ENCODE assay signal across 8 cellular contexts in the genomic region with DNA sequence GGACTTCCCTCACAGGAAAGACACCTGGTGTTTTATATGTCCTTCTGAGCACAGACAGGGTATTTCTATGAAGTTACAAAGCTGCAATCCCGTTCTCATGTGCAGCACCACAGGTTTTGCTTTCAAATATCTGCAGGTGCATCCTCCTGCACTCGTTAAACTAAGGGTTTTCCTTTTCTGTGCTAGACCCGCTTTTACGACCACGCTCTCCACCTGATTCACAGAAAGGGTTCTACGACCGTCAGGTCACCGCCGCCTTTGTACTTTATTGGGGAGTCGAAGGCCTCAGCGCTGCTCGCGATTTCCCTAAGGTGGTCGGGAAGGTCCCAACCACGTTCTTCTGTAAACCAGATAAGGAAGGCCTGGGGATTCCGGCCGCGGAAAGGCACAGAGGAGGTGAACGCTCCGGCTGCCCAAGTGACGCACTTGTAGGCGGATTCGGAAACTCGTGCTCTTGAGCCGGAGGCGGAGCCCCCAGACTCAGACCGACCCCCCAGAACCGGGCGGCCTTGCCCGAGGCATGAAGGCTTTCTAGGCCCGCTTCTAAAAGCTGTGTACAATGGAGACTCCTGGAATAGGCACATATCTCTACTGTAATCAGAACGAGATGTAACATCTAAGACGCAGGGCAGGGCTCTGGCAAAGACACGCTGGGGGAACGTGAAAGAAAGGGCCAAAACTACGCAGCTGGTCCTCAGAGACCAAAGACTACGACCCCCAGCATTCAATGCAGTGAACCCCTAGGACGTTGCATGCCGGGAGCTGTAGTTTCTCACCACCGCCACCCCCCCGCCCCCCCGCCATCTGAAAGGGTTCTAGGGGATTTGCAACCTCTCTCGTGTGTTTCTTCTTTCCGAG. TPM values are rescaled to one million over a fixed set of nuclear protein-coding genes. Genes with fewer than 3 reads are reported as not detected.
DNase-seq lines count a peak whose midpoint lies in the region; ATAC-seq and TF ChIP-seq lines count a peak whose summit lies in the region.

No MANE protein-coding gene starts in this region.

- DNase-seq in NCI-H1436 (lab: John Stamatoyannopoulos, UW): peak; percentile 92
- DNase-seq in activated naive CD8-positive, alpha-beta T cell treated with anti-CD3 and anti-CD28 coated beads, Interleukin-2, amount 50 U/mL, for 24 hours: peak; percentile 86
- peak; percentile 88 for DNase-seq in Right ventricle myocardium superior
- DNase-seq in osteocyte (ENCODE audit: extremely low spot score, unreplicated experiment): peak; percentile 87
- DNase-seq in testis: peak; percentile 95

- TF ChIP-seq POLR2A in testis (IDR thresholded peaks at IDR 0.05): no peak

- 0 out of 2 replicates have a peak, but pooled peaks cover 3% of the 10 kb centered on the region for H4K20me1 ChIP-seq in SU-DHL-6 (ENCODE audit: low read depth, low read length)

- H3K9me3 ChIP-seq in ES-I3 (ENCODE audit: control insufficient read depth, insufficient read depth, low read length): no peaks in the 10 kb centered on the region
- no peaks in the 10 kb centered on the region for H3K9me3 ChIP-seq in SU-DHL-6 (ENCODE audit: insufficient read depth, low read length)
- no peaks in the 10 kb centered on the region for H3K9me3 ChIP-seq in testis

- H3K27ac Mint-ChIP-seq in activated naive CD8-positive, alpha-beta T cell treated with anti-CD3 and anti-CD28 coated beads, Interleukin-2, amount 50 U/mL, for 24 hours: peak overlapping the region; percentile 97
- peak overlapping the region; percentile 99 for H3K27ac Mint-ChIP-seq in osteocyte (ENCODE audit: unreplicated experiment)

- peaks cover 15% of the 10 kb centered on the region for H3K36me3 ChIP-seq in ES-I3 (ENCODE audit: insufficient read depth, low read length)
- H3K36me3 ChIP-seq in SU-DHL-6 (ENCODE audit: low read length): peaks cover 9% of the 10 kb centered on the region; the same call in 1 of the 2 replicates
- H3K36me3 ChIP-seq in testis (ENCODE audit: low read depth, missing control alignments): no peaks in the 10 kb centered on the region

- peaks cover 18% of the 10 kb centered on the region for H3F3A ChIP-seq in SU-DHL-6 (ENCODE audit: insufficient read depth)

- peaks cover 12% of the 10 kb centered on the region for H3K4me1 ChIP-seq in ES-I3 (ENCODE audit: insufficient read depth, low read length)
- peaks cover 25% of the 10 kb centered on the region for H3K4me1 ChIP-seq in testis

- no peaks in the 10 kb centered on the region for H3K9me2 ChIP-seq in SU-DHL-6 (replicated peaks; ENCODE audit: insufficient read depth, low read length)

- peak overlapping the region; percentile 90 for H3K4me3 Mint-ChIP-seq in activated naive CD8-positive, alpha-beta T cell treated with anti-CD3 and anti-CD28 coated beads, Interleukin-2, amount 50 U/mL, for 24 hours
- peak overlapping the region; percentile 81 for H3K4me3 Mint-ChIP-seq in osteocyte (ENCODE audit: unreplicated experiment)

- H3K27ac ChIP-seq in SU-DHL-6 (ENCODE audit: low read depth, low read length) (peak overlapping the region; percentile 48), testis (peak overlapping the region; percentile 81 to 83)

- intact Hi-C loops in Right ventricle myocardium superior (cut with DNase I) (no loop called here), testis (cut with DNase I; ENCODE audit: low total_unique reads) (no loop called here)

- peaks cover 82% of the 10 kb centered on the region for H3K4me1 Mint-ChIP-seq in activated naive CD8-positive, alpha-beta T cell treated with anti-CD3 and anti-CD28 coated beads, Interleukin-2, amount 50 U/mL, for 24 hours
- H3K4me1 Mint-ChIP-seq in osteocyte (ENCODE audit: unreplicated experiment): peaks cover 43% of the 10 kb centered on the region

- H3K36me3 Mint-ChIP-seq in activated naive CD8-positive, alpha-beta T cell treated with anti-CD3 and anti-CD28 coated beads, Interleukin-2, amount 50 U/mL, for 24 hours (ENCODE audit: low read depth): peaks cover 57% of the 10 kb centered on the region
- peaks cover 14% of the 10 kb centered on the region for H3K36me3 Mint-ChIP-seq in osteocyte (ENCODE audit: unreplicated experiment)

- peak overlapping the region; percentile 48 for H3K4me3 ChIP-seq in SU-DHL-6 (ENCODE audit: insufficient read depth, low read length, poor library complexity, severe bottlenecking)
- peak overlapping the region; percentile 66 to 77 for H3K4me3 ChIP-seq in testis

- peak; percentile 12 for ATAC-seq in HG02610 (IDR thresholded peaks at IDR 0.05; ENCODE audit: unreplicated experiment)
- peak; percentile 45 for ATAC-seq in activated naive CD8-positive, alpha-beta T cell treated with anti-CD3 and anti-CD28 coated beads, Interleukin-2, amount 50 U/mL, for 24 hours
- peak; percentile 70 for ATAC-seq in Right ventricle myocardium superior (ENCODE audit: poor library complexity)

- H3K9ac ChIP-seq in ES-I3 (ENCODE audit: low read depth, low read length): peak overlapping the region; percentile 91
- H3K9ac ChIP-seq in SU-DHL-6 (ENCODE audit: low read length): peak overlapping the region; percentile 33

- H3K9me3 Mint-ChIP-seq in activated naive CD8-positive, alpha-beta T cell treated with anti-CD3 and anti-CD28 coated beads, Interleukin-2, amount 50 U/mL, for 24 hours: no peaks in the 10 kb centered on the region
- no peaks in the 10 kb centered on the region for H3K9me3 Mint-ChIP-seq in osteocyte (ENCODE audit: unreplicated experiment)

- peak overlapping the region; percentile 68 for H3K4me2 ChIP-seq in SU-DHL-6 (ENCODE audit: low read depth, low read length, poor library complexity, severe bottlenecking)

- 0 to 1% methylated on average over 28 to 44 of the region's 44 CpGs for WGBS in testis, 2 donors

- no peak for TF ChIP-seq CTCF in SU-DHL-6 (IDR thresholded peaks at IDR 0.05; ENCODE audit: insufficient read depth, low read length, poor library complexity, severe bottlenecking)
- TF ChIP-seq CTCF in osteocyte (IDR thresholded peaks at IDR 0.05): no peak
- no peak for TF ChIP-seq CTCF in testis (IDR thresholded peaks at IDR 0.05)

- H2AFZ ChIP-seq in SU-DHL-6 (ENCODE audit: low read depth, low read length, severe bottlenecking): peak overlapping the region; percentile 28

- peaks cover 7% of the 10 kb centered on the region for H3K27me3 Mint-ChIP-seq in activated naive CD8-positive, alpha-beta T cell treated with anti-CD3 and anti-CD28 coated beads, Interleukin-2, amount 50 U/mL, for 24 hours
- H3K27me3 Mint-ChIP-seq in osteocyte (ENCODE audit: unreplicated experiment): no peaks in the 10 kb centered on the region

- H3K79me2 ChIP-seq in SU-DHL-6 (ENCODE audit: insufficient read depth, low read length): no peaks in the 10 kb centered on the region

- no peaks in the 10 kb centered on the region for H3K27me3 ChIP-seq in SU-DHL-6 (ENCODE audit: low read length)
- no peaks in the 10 kb centered on the region for H3K27me3 ChIP-seq in testis

RNA-seq across cellular contexts. Expression of a gene that starts 0.9 kb away (rescaled TPM):
- total RNA-seq in Right ventricle myocardium superior: 353 TPM
- 682 and 686 TPM in 2 replicates for total RNA-seq in osteocyte
- total RNA-seq in testis: 100 to 1,000 TPM; 257 to 259 TPM
- 265 TPM for polyA plus RNA-seq in testis (ENCODE audit: insufficient read depth, low read depth, low replicate concordance)

RNA-seq across cellular contexts. Expression of a gene that starts 36.4 kb away (rescaled TPM):
- total RNA-seq in Right ventricle myocardium superior (10.2 TPM), osteocyte (32.7 and 33.9 TPM in 2 replicates), testis (10 to 100 TPM; 16.0 to 16.5 TPM)
- polyA plus RNA-seq in testis (ENCODE audit: insufficient read depth, low read depth, low replicate concordance): 11.3 TPM

Comparison
In these comparisons a context has a peak if more than half of its experiments do, and no peak if none do; other contexts are left out.
1. Peak in every context shown above with its lines: DNase-seq, ATAC-seq, H3K4me3 ChIP-seq and H3K27ac ChIP-seq.
2. ATAC-seq: peak in every context shown above with its lines; median percentile 70 in Right ventricle myocardium superior; 45 in activated naive CD8-positive, alpha-beta T cell treated with anti-CD3 and anti-CD28 coated beads, Interleukin-2, amount 50 U/mL, for 24 hours; 12 in HG02610.